In genomic region chr19:41328157-41328817, GRCh38 we compare ENCODE assay signal across 8 cellular contexts. TPM values are rescaled to one million over a fixed set of nuclear protein-coding genes. Genes with fewer than 3 reads are reported as not detected.
DNase-seq lines count a peak whose midpoint lies in the region; ATAC-seq and TF ChIP-seq lines count a peak whose summit lies in the region.

No MANE protein-coding gene starts in this region.

- peak; percentile 59 to 69 for ATAC-seq in natural killer cell treated with Interleukin-12 subunit alpha and Interleukin-12 subunit beta and Interleukin-15 and Interleukin-18, amount 100 ng/mL, for 72 hours
- no peak for ATAC-seq in GM19395 (IDR thresholded peaks at IDR 0.05; ENCODE audit: unreplicated experiment)

- H3K9me3 ChIP-seq in HUES6 (ENCODE audit: control insufficient read depth, insufficient read depth, low read depth, low read length), result no peaks in the 10 kb centered on the region

- H3K36me3 Mint-ChIP-seq in natural killer cell treated with Interleukin-12 subunit alpha and Interleukin-12 subunit beta and Interleukin-15 and Interleukin-18, amount 100 ng/mL, for 72 hours, result peaks cover 24% of the 10 kb centered on the region

- H3K36me3 ChIP-seq in HUES6 (ENCODE audit: control insufficient read depth, insufficient read depth, low read length) (peaks cover 18% of the 10 kb centered on the region; the same call in 1 of the 2 replicates), brain microvascular endothelial cell (replicated peaks) (peaks cover 50% of the 10 kb centered on the region)

- H3K27me3 ChIP-seq in HUES6 (ENCODE audit: control insufficient read depth, insufficient read depth, low read length) (no peaks in the 10 kb centered on the region), brain microvascular endothelial cell (replicated peaks) (no peaks in the 10 kb centered on the region)

- peak; percentile 75 for DNase-seq in activated CD4-positive, alpha-beta T cell treated with anti-CD3 and anti-CD28 coated beads for 48 hours
- DNase-seq in activated CD4-positive, alpha-beta T cell treated with anti-CD3 and anti-CD28 coated beads for 4 hours, result no peak
- DNase-seq in brain microvascular endothelial cell (no peak), NK-92 (lab: John Stamatoyannopoulos, UW; ENCODE audit: unreplicated experiment) (no peak), pons (ENCODE audit: low spot score) (no peak)
- DNase-seq in natural killer cell treated with Interleukin-12 subunit alpha and Interleukin-12 subunit beta and Interleukin-15 and Interleukin-18, amount 100 ng/mL, for 72 hours (ENCODE audit: low spot score), result peak; percentile 76

- in situ Hi-C loops in brain microvascular endothelial cell (cut with HindIII; ENCODE audit: low pct_ligation_motif_present, low sequenced_read_pairs), result no loop called here

- peaks cover 56% of the 10 kb centered on the region for H3K4me1 ChIP-seq in HUES6 (ENCODE audit: control insufficient read depth, insufficient read depth, low read length)

- H3K27ac Mint-ChIP-seq in natural killer cell treated with Interleukin-12 subunit alpha and Interleukin-12 subunit beta and Interleukin-15 and Interleukin-18, amount 100 ng/mL, for 72 hours, result peak overlapping the region; percentile 85 to 90

- H3K27ac ChIP-seq in HUES6 (ENCODE audit: low read depth, low read length) (no peak overlapping the region), brain microvascular endothelial cell (peak overlapping the region; percentile 98)

- H3K4me1 Mint-ChIP-seq in natural killer cell treated with Interleukin-12 subunit alpha and Interleukin-12 subunit beta and Interleukin-15 and Interleukin-18, amount 100 ng/mL, for 72 hours (ENCODE audit: low read depth in 2 of 2), result peaks cover 70 to 71% of the 10 kb centered on the region in 2 donors

- no peaks in the 10 kb centered on the region for H3K27me3 Mint-ChIP-seq in natural killer cell treated with Interleukin-12 subunit alpha and Interleukin-12 subunit beta and Interleukin-15 and Interleukin-18, amount 100 ng/mL, for 72 hours

- H3K4me3 ChIP-seq in HUES6 (ENCODE audit: low read depth, low read length) (peak overlapping the region; percentile 11; the same call in 1 of the 2 replicates), brain microvascular endothelial cell (ENCODE audit: low read depth, low read length) (no peak overlapping the region)

- H3K4me3 Mint-ChIP-seq in natural killer cell treated with Interleukin-12 subunit alpha and Interleukin-12 subunit beta and Interleukin-15 and Interleukin-18, amount 100 ng/mL, for 72 hours, result peak overlapping the region; percentile 85

- peak overlapping the region; percentile 15 for H3K9ac ChIP-seq in HUES6 (ENCODE audit: low read length)

- TF ChIP-seq CTCF in brain microvascular endothelial cell (IDR thresholded peaks at IDR 0.05; ENCODE audit: low read depth, low read length, missing control alignments), result no peak

- H3K9me3 Mint-ChIP-seq in natural killer cell treated with Interleukin-12 subunit alpha and Interleukin-12 subunit beta and Interleukin-15 and Interleukin-18, amount 100 ng/mL, for 72 hours, result no peaks in the 10 kb centered on the region

RNA-seq across cellular contexts. Expression of gene CCDC97, which starts 18.3 kb away (rescaled TPM):
- 10 to 100 TPM; 52.5 to 56.2 TPM for total RNA-seq in natural killer cell treated with Interleukin-12 subunit alpha and Interleukin-12 subunit beta and Interleukin-15 and Interleukin-18, amount 100 ng/mL, for 72 hours

RNA-seq across cellular contexts. Expression of gene TGFB1, which starts 25.4 kb away (rescaled TPM):
- 100 to 1,000 TPM; 108 to 131 TPM for total RNA-seq in natural killer cell treated with Interleukin-12 subunit alpha and Interleukin-12 subunit beta and Interleukin-15 and Interleukin-18, amount 100 ng/mL, for 72 hours

RNA-seq across cellular contexts. Expression of gene B9D2, which starts 35.7 kb away (rescaled TPM):
- 1 to 10 TPM; 4.9 to 9.3 TPM for total RNA-seq in natural killer cell treated with Interleukin-12 subunit alpha and Interleukin-12 subunit beta and Interleukin-15 and Interleukin-18, amount 100 ng/mL, for 72 hours

RNA-seq across cellular contexts. Expression of gene TMEM91, which starts 48.0 kb away (rescaled TPM):
- total RNA-seq in natural killer cell treated with Interleukin-12 subunit alpha and Interleukin-12 subunit beta and Interleukin-15 and Interleukin-18, amount 100 ng/mL, for 72 hours, result 1 to 10 TPM; 4.7 to 6.7 TPM

Comparison
In these comparisons a context has a peak if more than half of its experiments do, and no peak if none do; other contexts are left out.
1. DNase-seq: peak in activated CD4-positive, alpha-beta T cell treated with anti-CD3 and anti-CD28 coated beads for 48 hours (single experiment) and natural killer cell treated with Interleukin-12 subunit alpha and Interleukin-12 subunit beta and Interleukin-15 and Interleukin-18, amount 100 ng/mL, for 72 hours (single experiment); none in activated CD4-positive, alpha-beta T cell treated with anti-CD3 and anti-CD28 coated beads for 4 hours (0 of 2), brain microvascular endothelial cell (single experiment), NK-92 (single experiment) and pons (single experiment).